Comparison of ENCODE assay signal across 13 cellular contexts in the genomic region with DNA sequence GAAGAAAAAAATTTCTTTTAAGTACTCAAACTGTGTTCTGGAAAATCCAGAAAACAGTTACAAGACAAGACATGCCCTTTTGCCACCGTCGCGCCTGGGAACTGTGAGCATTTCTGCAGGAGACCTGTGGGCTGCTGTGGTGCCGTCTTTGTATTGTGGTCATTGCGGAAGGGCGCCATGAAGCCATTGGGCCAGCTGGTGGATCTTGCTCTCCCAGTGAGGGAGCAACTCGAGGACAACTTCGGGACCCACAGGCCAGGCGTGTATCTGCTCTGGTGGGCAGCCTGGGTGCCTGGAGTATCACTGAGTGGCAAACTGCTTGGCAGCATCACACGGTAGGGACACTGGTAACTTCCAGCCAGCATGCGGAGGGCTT. TPM values are rescaled to one million over a fixed set of nuclear protein-coding genes. Genes with fewer than 3 reads are reported as not detected.
A peak's percentile ranks its signal among the peaks of the same experiment; 100 is the strongest.
DNase-seq lines count a peak whose midpoint lies in the region; ATAC-seq, FAIRE-seq and TF ChIP-seq lines count a peak whose summit lies in the region.
"Had no signal": no experiment of that assay in that cellular context is flagged by ENCODE, and none has a peak within 500 bp of the region (broad histone marks: within the 10 kb centered on the region; RNA-seq: fewer than 3 reads in every experiment).

No MANE protein-coding gene starts in this region.

- H3K27me3 Mint-ChIP-seq in T-helper 2 cell treated with Interferon-gamma antibody and Interleukin-4, amounts not matched to agents 5 μg/mL and 100 μg/mL, for 36 hours (ENCODE audit: low read depth), result no peaks in the 10 kb centered on the region
- H3K27me3 Mint-ChIP-seq in dendritic cell treated with granulocyte-macrophage colony-stimulating factor and Interleukin-4, amounts not matched to agents 40 ng/mL and 50 ng/mL, for 4 days, result no peaks in the 10 kb centered on the region
- H3K27me3 Mint-ChIP-seq in mesothelial cell of epicardium (ENCODE audit: low read depth), result peaks cover 11% of the 10 kb centered on the region

- CTCF ChIA-PET in OCI-LY7 (lab: Charles Lee; ENCODE audit: unreplicated experiment), result no interaction called here
- CTCF ChIA-PET in PC-3 (lab: Charles Lee), result no interaction called here

- no peaks in the 10 kb centered on the region for H3K9me3 ChIP-seq in OCI-LY7 (ENCODE audit: low read length)
- no peaks in the 10 kb centered on the region for H3K9me3 ChIP-seq in small intestine (ENCODE audit: control insufficient read depth, low read depth)
- no peaks in the 10 kb centered on the region for H3K9me3 ChIP-seq in PC-3 (ENCODE audit: low read length)

- no peaks in the 10 kb centered on the region for H4K20me1 ChIP-seq in OCI-LY7 (ENCODE audit: insufficient read depth, low read length)
- H4K20me1 ChIP-seq in PC-3 (ENCODE audit: low read length), result no peaks in the 10 kb centered on the region

- WGBS in small intestine, 3 donors, result 86 to 90% (median 88%) methylated on average over 11 of the region's 11 CpGs

- intact Hi-C loops in OCI-LY7 (cut with micrococcal nuclease; ENCODE audit: unreplicated experiment), result no loop called here
- intact Hi-C loops in dendritic cell treated with granulocyte-macrophage colony-stimulating factor and Interleukin-4, amounts not matched to agents 40 ng/mL and 50 ng/mL, for 4 days (cut with micrococcal nuclease), result loop anchor here (10.0 kb wide), 1 partner anchor 306 kb away; a partner anchor contains a TSS
- intact Hi-C loops in PC-3 (cut with micrococcal nuclease), result no loop called here

- no peaks in the 10 kb centered on the region for H3K9me3 Mint-ChIP-seq in T-helper 2 cell treated with Interferon-gamma antibody and Interleukin-4, amounts not matched to agents 5 μg/mL and 100 μg/mL, for 36 hours
- H3K9me3 Mint-ChIP-seq in dendritic cell treated with granulocyte-macrophage colony-stimulating factor and Interleukin-4, amounts not matched to agents 40 ng/mL and 50 ng/mL, for 4 days, result no peaks in the 10 kb centered on the region
- H3K9me3 Mint-ChIP-seq in mesothelial cell of epicardium, result no peaks in the 10 kb centered on the region
- H3K9me3 Mint-ChIP-seq: type B pancreatic cell had no signal

- POLR2A ChIA-PET in OCI-LY7 (lab: Charles Lee) (no interaction called here), PC-3 (lab: Charles Lee; ENCODE audit: unreplicated experiment) (no interaction called here)

- H3K36me3 ChIP-seq in OCI-LY7 (ENCODE audit: insufficient read depth, low read length), result no peaks in the 10 kb centered on the region
- H3K36me3 ChIP-seq in small intestine (ENCODE audit: control insufficient read depth in 2 of 2, insufficient read depth in 2 of 2, low read length in 2 of 2), result no peaks in the 10 kb centered on the region
- H3K36me3 ChIP-seq in PC-3 (ENCODE audit: low read depth, low read length), result no peaks in the 10 kb centered on the region

- H3F3A ChIP-seq in PC-3 (ENCODE audit: low read length, unreplicated experiment), result no peaks in the 10 kb centered on the region

- H3K27me3 ChIP-seq in small intestine (ENCODE audit: control insufficient read depth in 2 of 2, insufficient read depth in 2 of 2, low read length in 2 of 2) (no peaks in the 10 kb centered on the region), PC-3 (ENCODE audit: low read length) (no peaks in the 10 kb centered on the region)

- peak overlapping the region; percentile 82 for H3K4me2 ChIP-seq in OCI-LY7 (ENCODE audit: low read length)
- no peak overlapping the region for H3K4me2 ChIP-seq in PC-3 (ENCODE audit: low read length)
- H3K4me2 ChIP-seq: PC-9 had no signal

- H3K27ac ChIP-seq in OCI-LY7 (ENCODE audit: low read depth, low read length, poor library complexity, severe bottlenecking), result peak overlapping the region; percentile 66
- peak overlapping the region; percentile 70 to 71 for H3K27ac ChIP-seq in small intestine (ENCODE audit: low read depth in 1 of 2, low read length in 1 of 2)
- H3K27ac ChIP-seq in PC-3 (ENCODE audit: low read length), result no peak overlapping the region
- H3K27ac ChIP-seq: PC-9 had no signal

- peak overlapping the region; percentile 52 for H3K4me3 ChIP-seq in OCI-LY7 (ENCODE audit: low read depth, low read length, poor library complexity, severe bottlenecking)
- no peak overlapping the region for H3K4me3 ChIP-seq in small intestine (ENCODE audit: low read depth in 1 of 2, low read length in 2 of 2)
- no peak overlapping the region for H3K4me3 ChIP-seq in PC-3 (ENCODE audit: low read length)
- H3K4me3 ChIP-seq: PC-9 had no signal

- H2AFZ ChIP-seq in OCI-LY7 (ENCODE audit: low read length) (peak overlapping the region; percentile 90; the same call in 1 of the 2 replicates), PC-3 (ENCODE audit: low read length) (no peak overlapping the region)
- H2AFZ ChIP-seq: PC-9 had no signal

- peak overlapping the region; percentile 82 for H3K27ac Mint-ChIP-seq in T-helper 2 cell treated with Interferon-gamma antibody and Interleukin-4, amounts not matched to agents 5 μg/mL and 100 μg/mL, for 36 hours
- peak overlapping the region; percentile 73 for H3K27ac Mint-ChIP-seq in dendritic cell treated with granulocyte-macrophage colony-stimulating factor and Interleukin-4, amounts not matched to agents 40 ng/mL and 50 ng/mL, for 4 days
- no peak overlapping the region for H3K27ac Mint-ChIP-seq in mesothelial cell of epicardium
- H3K27ac Mint-ChIP-seq: type B pancreatic cell had no signal

- H3K9ac ChIP-seq in PC-3 (ENCODE audit: low read length), result no peak overlapping the region

- no peak for TF ChIP-seq CTCF in OCI-LY7 (conservative IDR thresholded peaks at IDR 0.05; ENCODE audit: low read length)
- no peak for TF ChIP-seq CTCF in mesothelial cell of epicardium (IDR thresholded peaks at IDR 0.05; ENCODE audit: unreplicated experiment)
- TF ChIP-seq CTCF in PC-3 (conservative IDR thresholded peaks at IDR 0.05; ENCODE audit: low read depth, low read length), result no peak

- H3K9me2 ChIP-seq in OCI-LY7 (ENCODE audit: insufficient read depth, low read length), result no peaks in the 10 kb centered on the region
- H3K9me2 ChIP-seq in PC-3 (replicated peaks; ENCODE audit: low read length), result no peaks in the 10 kb centered on the region

- BruUV-seq in OCI-LY7 (replicated peaks; lab: Mats Ljungman, UMichigan), result no TSS peak
- BruUV-seq in PC-3 (replicated peaks; lab: Mats Ljungman, UMichigan), result no TSS peak

- H3K4me3 Mint-ChIP-seq in T-helper 2 cell treated with Interferon-gamma antibody and Interleukin-4, amounts not matched to agents 5 μg/mL and 100 μg/mL, for 36 hours, result peak overlapping the region; percentile 80
- H3K4me3 Mint-ChIP-seq in dendritic cell treated with granulocyte-macrophage colony-stimulating factor and Interleukin-4, amounts not matched to agents 40 ng/mL and 50 ng/mL, for 4 days, result no peak overlapping the region
- no peak overlapping the region for H3K4me3 Mint-ChIP-seq in mesothelial cell of epicardium
- H3K4me3 Mint-ChIP-seq: type B pancreatic cell had no signal

- no peak for FAIRE-seq in small intestine (lab: Jason Lieb, UNC)

- H3K4me1 Mint-ChIP-seq in T-helper 2 cell treated with Interferon-gamma antibody and Interleukin-4, amounts not matched to agents 5 μg/mL and 100 μg/mL, for 36 hours (ENCODE audit: low read depth), result peaks cover 34% of the 10 kb centered on the region
- peaks cover 59% of the 10 kb centered on the region for H3K4me1 Mint-ChIP-seq in dendritic cell treated with granulocyte-macrophage colony-stimulating factor and Interleukin-4, amounts not matched to agents 40 ng/mL and 50 ng/mL, for 4 days (ENCODE audit: low read depth)
- H3K4me1 Mint-ChIP-seq in mesothelial cell of epicardium, result peaks cover 13% of the 10 kb centered on the region

- peaks cover 49% of the 10 kb centered on the region for H3K4me1 ChIP-seq in OCI-LY7 (ENCODE audit: insufficient read depth, low read length, poor library complexity, severe bottlenecking)
- H3K4me1 ChIP-seq in small intestine (ENCODE audit: control insufficient read depth in 2 of 2, insufficient read depth in 1 of 2, low read depth in 1 of 2, low read length in 1 of 2), result no peaks in the 10 kb centered on the region
- H3K4me1 ChIP-seq in PC-3 (ENCODE audit: insufficient read depth, low read length), result peaks cover 15% of the 10 kb centered on the region

- H3K79me2 ChIP-seq in OCI-LY7 (ENCODE audit: insufficient read depth, low read depth, low read length) (no peaks in the 10 kb centered on the region), PC-3 (ENCODE audit: low read length) (no peaks in the 10 kb centered on the region)

- no peak for ATAC-seq in PC-3

- H3K36me3 Mint-ChIP-seq in T-helper 2 cell treated with Interferon-gamma antibody and Interleukin-4, amounts not matched to agents 5 μg/mL and 100 μg/mL, for 36 hours (ENCODE audit: low read depth), result peaks cover 3% of the 10 kb centered on the region
- H3K36me3 Mint-ChIP-seq in dendritic cell treated with granulocyte-macrophage colony-stimulating factor and Interleukin-4, amounts not matched to agents 40 ng/mL and 50 ng/mL, for 4 days (ENCODE audit: low read depth), result peaks cover 14% of the 10 kb centered on the region
- no peaks in the 10 kb centered on the region for H3K36me3 Mint-ChIP-seq in mesothelial cell of epicardium
- H3K36me3 Mint-ChIP-seq: type B pancreatic cell had no signal

- no peak for DNase-seq in T-helper 2 cell treated with Interferon-gamma antibody and Interleukin-4, amounts not matched to agents 5 μg/mL and 100 μg/mL, for 36 hours (ENCODE audit: low spot score)
- no peak for DNase-seq in T-helper 2 cell
- no peak for DNase-seq in OCI-LY7 (ENCODE audit: low spot score)
- DNase-seq in small intestine, result no peak
- no peak for DNase-seq in hepatic stellate cell (ENCODE audit: low spot score)
- no peak for DNase-seq in mesothelial cell of epicardium (ENCODE audit: low spot score in 2 of 2, unreplicated experiment in 2 of 2)
- no peak for DNase-seq in PC-3
- DNase-seq: NCI-H2081, PC-9, retina had no signal

RNA-seq across cellular contexts. Expression of a gene that starts 3.8 kb away (rescaled TPM):
- 0.98 and 4.1 TPM in 2 replicates for total RNA-seq in OCI-LY7 (2014; rRNA removed; shearing (Covaris generic))
- total RNA-seq in OCI-LY7 (2022), result 15.4 and 20.3 TPM in 2 replicates
- polyA plus RNA-seq in small intestine, result 10 to 100 TPM in 2 of 3 donors, 1 to 10 TPM in 1; 2.2 to 16.8 (median 14.1) TPM
- 0.63 to 0.97 TPM (median 0.86 TPM) in 3 replicates for total RNA-seq in mesothelial cell of epicardium
- 5.0 and 5.7 TPM in 2 replicates for total RNA-seq in PC-3 (2014; rRNA removed)
- total RNA-seq: A172 had no signal

RNA-seq across cellular contexts. Expression of a gene that starts 38.0 kb away (rescaled TPM):
- total RNA-seq in OCI-LY7 (2014; rRNA removed; shearing (Covaris generic)), result 71.3 and 72.4 TPM in 2 replicates
- total RNA-seq in OCI-LY7 (2022), result 57.3 and 58.0 TPM in 2 replicates
- 10 to 100 TPM; 26.6 to 30.0 (median 29.9) TPM for polyA plus RNA-seq in small intestine
- total RNA-seq in mesothelial cell of epicardium, result 42.9 to 45.7 TPM (median 43.5 TPM) in 3 replicates
- 65.7 and 85.0 TPM in 2 replicates for total RNA-seq in PC-3 (2014; rRNA removed)

RNA-seq across cellular contexts. Expression of a gene that starts 45.8 kb away (rescaled TPM):
- 56.8 and 74.4 TPM in 2 replicates for total RNA-seq in OCI-LY7 (2014; rRNA removed; shearing (Covaris generic))
- total RNA-seq in OCI-LY7 (2022), result 44.3 and 52.7 TPM in 2 replicates
- polyA plus RNA-seq in small intestine, result 10 to 100 TPM; 17.0 to 26.8 (median 21.6) TPM
- total RNA-seq in mesothelial cell of epicardium, result 23.1 to 25.8 TPM (median 23.4 TPM) in 3 replicates
- total RNA-seq in PC-3 (2014; rRNA removed), result 139 and 171 TPM in 2 replicates
